ENCODE assay signal across 17 cellular contexts in genomic region chr22:47446331-47446730, GRCh38.
DNase-seq lines count a peak whose midpoint lies in the region; ATAC-seq and TF ChIP-seq lines count a peak whose summit lies in the region.
"Had no signal": no experiment of that assay in that cellular context is flagged by ENCODE, and none has a peak within 500 bp of the region (broad histone marks: within the 10 kb centered on the region; RNA-seq: fewer than 3 reads in every experiment).

No MANE protein-coding gene starts in this region.

- intact Hi-C loops in left cardiac atrium (cut with DNase I), result no loop called here
- intact Hi-C loops in esophagus muscularis mucosa (cut with DNase I), result no loop called here
- intact Hi-C loops in posterior vena cava (cut with DNase I), result no loop called here
- intact Hi-C loops in vagina (cut with DNase I), result no loop called here

- no peak for TF ChIP-seq EP300 in esophagus muscularis mucosa (IDR thresholded peaks at IDR 0.05)

- no peak for TF ChIP-seq POLR2A in esophagus muscularis mucosa (IDR thresholded peaks at IDR 0.05; ENCODE audit: low read depth)
- no peak for TF ChIP-seq POLR2A in vagina (IDR thresholded peaks at IDR 0.05)

- DNase-seq in right atrium auricular region (ENCODE audit: low spot score) (peak; percentile 23), left cardiac atrium (no peak), esophagus muscularis mucosa (ENCODE audit: extremely low spot score) (peak; percentile 85), posterior vena cava (ENCODE audit: low spot score) (peak; percentile 58), vagina (ENCODE audit: extremely low spot score in 2 of 2) (peak; percentile 58 to 60), foreskin melanocyte (no peak), NCI-H1417 (lab: John Stamatoyannopoulos, UW) (no peak)
- DNase-seq in stimulated activated naive CD4-positive, alpha-beta T cell (lab: John Stamatoyannopoulos, UW), result no peak
- DNase-seq: 8988T; AML-193; Caco-2; CD8-positive, alpha-beta memory T cell; DND-41; GDM1; GOT3; H9 had no signal

- H3K36me3 ChIP-seq in right atrium auricular region, result no peaks in the 10 kb centered on the region
- H3K36me3 ChIP-seq in esophagus muscularis mucosa, result no peaks in the 10 kb centered on the region
- no peaks in the 10 kb centered on the region for H3K36me3 ChIP-seq in vagina
- H3K36me3 ChIP-seq: BLaER1 had no signal

- no peak overlapping the region for H3K27ac ChIP-seq in right atrium auricular region
- H3K27ac ChIP-seq in esophagus muscularis mucosa (replicated peaks in 1 of 4), result no peak overlapping the region
- H3K27ac ChIP-seq in vagina, result no peak overlapping the region
- H3K27ac ChIP-seq: BLaER1 had no signal

- no peak for TF ChIP-seq CTCF in right atrium auricular region (IDR thresholded peaks at IDR 0.05)
- no peak for TF ChIP-seq CTCF in esophagus muscularis mucosa (IDR thresholded peaks at IDR 0.05)
- TF ChIP-seq CTCF in vagina (IDR thresholded peaks at IDR 0.05), result no peak

- H3K9me3 ChIP-seq in right atrium auricular region (no peaks in the 10 kb centered on the region), esophagus muscularis mucosa (peaks cover 0 to 11% (median 0%) of the 10 kb centered on the region in 4 donors), vagina (no peaks in the 10 kb centered on the region)
- H3K9me3 ChIP-seq: Caco-2 had no signal

- 88% methylated on average over 7 of the region's 8 CpGs for WGBS in esophagus muscularis mucosa

- no peak for ATAC-seq in left cardiac atrium

- H3K4me3 ChIP-seq in right atrium auricular region (no peak overlapping the region), esophagus muscularis mucosa (no peak overlapping the region), vagina (no peak overlapping the region)
- H3K4me3 ChIP-seq: BLaER1 had no signal

- H3K4me1 ChIP-seq in right atrium auricular region (peaks cover 0 to 3% of the 10 kb centered on the region in 2 donors), esophagus muscularis mucosa (no peaks in the 10 kb centered on the region), vagina (no peaks in the 10 kb centered on the region)
- H3K4me1 ChIP-seq: BLaER1, Caco-2 had no signal

- H3K27me3 ChIP-seq in right atrium auricular region (no peaks in the 10 kb centered on the region), esophagus muscularis mucosa (peaks cover 0 to 41% (median 0%) of the 10 kb centered on the region in 4 donors), vagina (no peaks in the 10 kb centered on the region)
- H3K27me3 ChIP-seq: BLaER1 had no signal

Comparison
In these comparisons a context has a peak if more than half of its experiments do, and no peak if none do; other contexts are left out.
1. DNase-seq: peak in right atrium auricular region (single experiment), esophagus muscularis mucosa (single experiment), posterior vena cava (single experiment) and vagina (2 of 2); none in left cardiac atrium (single experiment), foreskin melanocyte (single experiment), NCI-H1417 (0 of 3) and stimulated activated naive CD4-positive, alpha-beta T cell (0 of 6).